ENCODE assay signal across 8 cellular contexts in the genomic region with DNA sequence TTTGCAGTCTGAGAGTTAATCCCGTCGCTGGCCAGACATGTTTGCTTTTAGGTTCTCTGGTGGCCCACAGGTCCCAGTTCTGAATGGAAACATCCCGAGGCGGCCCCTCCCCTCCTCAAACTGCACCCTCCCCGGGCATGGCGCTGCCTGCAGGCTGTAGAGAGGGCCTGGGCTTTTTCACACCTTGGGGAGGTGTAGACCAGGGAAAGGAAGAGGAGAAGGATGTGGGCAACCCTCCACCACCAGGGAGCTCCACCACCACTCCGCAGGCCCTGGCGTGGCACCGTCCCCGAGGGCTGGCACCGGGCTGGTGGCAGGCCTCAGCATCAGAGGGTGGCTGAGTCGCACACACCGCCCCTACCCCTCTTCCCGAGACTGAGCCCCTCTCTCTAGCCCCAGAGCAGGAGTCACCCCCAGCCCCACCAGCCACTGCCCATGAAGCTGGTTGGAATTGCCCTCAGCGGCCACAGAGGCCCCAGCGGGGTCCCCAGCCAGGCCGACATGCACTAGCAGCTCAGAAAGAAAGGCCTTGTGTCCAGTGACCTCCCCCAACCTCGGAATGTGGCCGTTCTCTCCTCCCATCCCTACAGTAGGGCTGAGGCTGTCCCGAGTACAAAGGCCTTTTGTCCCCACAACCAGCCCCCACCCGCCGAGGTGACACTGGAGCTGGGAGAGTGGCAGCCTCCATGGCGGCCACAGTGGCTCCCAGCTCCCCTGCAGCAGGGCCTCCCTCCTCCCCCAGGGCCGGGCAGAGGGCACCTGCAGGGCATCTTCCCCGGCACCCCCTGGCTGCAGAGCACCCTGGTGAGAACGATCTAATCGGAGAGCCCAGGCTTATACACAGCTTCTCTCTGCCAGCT. TPM values are rescaled to one million over a fixed set of nuclear protein-coding genes. Genes with fewer than 3 reads are reported as not detected.
DNase-seq lines count a peak whose midpoint lies in the region; ATAC-seq and TF ChIP-seq lines count a peak whose summit lies in the region.

No MANE protein-coding gene starts in this region.

- TF ChIP-seq CTCF in left ventricle myocardium inferior (IDR thresholded peaks at IDR 0.05; ENCODE audit: borderline replicate concordance) = peak; percentile 57
- TF ChIP-seq CTCF in retinal pigment epithelial cell (conservative IDR thresholded peaks at IDR 0.05; ENCODE audit: low read depth, low read length) = peak; percentile 71

- DNase-seq in C1 segment of cervical spinal cord (lab: John Stamatoyannopoulos, UW) = peak in 13 of 14 donors; percentile 12 to 92 (median 84)
- DNase-seq in Jurkat, Clone E6-1 (ENCODE audit: low read depth, low spot score) = peak; percentile 52
- peak; percentile 40 for DNase-seq in activated T-helper 1 cell treated with Interleukin-2 at 50 U/mL for 16 hours (ENCODE audit: low read depth)
- peak; percentile 49 for DNase-seq in left ventricle myocardium inferior
- no peak for DNase-seq in retinal pigment epithelial cell (ENCODE audit: low read depth)
- no peak for DNase-seq in NCI-H128 (lab: John Stamatoyannopoulos, UW; ENCODE audit: unreplicated experiment)
- no peak for DNase-seq in COR-L47 (lab: John Stamatoyannopoulos, UW)

- H3K9me3 ChIP-seq in left ventricle myocardium inferior (replicated peaks) = peaks cover 6% of the 10 kb centered on the region

- no peak overlapping the region for H3K4me3 ChIP-seq in Jurkat, Clone E6-1 (ENCODE audit: low read length)
- H3K4me3 ChIP-seq in left ventricle myocardium inferior (no peak overlapping the region), retinal pigment epithelial cell (ENCODE audit: low read length) (no peak overlapping the region)

- peaks cover 11% of the 10 kb centered on the region for H3K4me1 ChIP-seq in left ventricle myocardium inferior

- no peak for ATAC-seq in HG02571 (IDR thresholded peaks at IDR 0.05; ENCODE audit: unreplicated experiment)

- H3K27ac ChIP-seq in left ventricle myocardium inferior (replicated peaks) = peak overlapping the region; percentile 9

- H3K27me3 ChIP-seq in left ventricle myocardium inferior (ENCODE audit: low read depth) = peaks cover 4% of the 10 kb centered on the region

- no peaks in the 10 kb centered on the region for H3K36me3 ChIP-seq in left ventricle myocardium inferior

- intact Hi-C loops in left ventricle myocardium inferior (cut with micrococcal nuclease) = no loop called here

RNA-seq across cellular contexts. Expression of gene INF2, which starts 23.5 kb away (rescaled TPM):
- polyA plus RNA-seq in Jurkat, Clone E6-1 (2012; ENCODE audit: insufficient read depth, insufficient read length) = 25.4 TPM
- total RNA-seq in left ventricle myocardium inferior = 28.5 TPM

RNA-seq across cellular contexts. Expression of gene ADSS1, which starts 58.1 kb away (rescaled TPM):
- polyA plus RNA-seq in Jurkat, Clone E6-1 (2012; ENCODE audit: insufficient read depth, insufficient read length) = 1.5 TPM
- total RNA-seq in left ventricle myocardium inferior = 218 TPM

Comparison
In these comparisons a context has a peak if more than half of its experiments do, and no peak if none do; other contexts are left out.
1. DNase-seq: peak in C1 segment of cervical spinal cord (13 of 14), Jurkat, Clone E6-1 (single experiment), activated T-helper 1 cell treated with Interleukin-2 at 50 U/mL for 16 hours (single experiment) and left ventricle myocardium inferior (single experiment); none in retinal pigment epithelial cell (single experiment), NCI-H128 (single experiment) and COR-L47 (single experiment).